1 cellular context compared by ENCODE assay signal in genomic region chr14:71230897-71231296, GRCh38.
A peak's percentile ranks its signal among the peaks of the same experiment; 100 is the strongest.
TF ChIP-seq lines count a peak whose summit lies in the region.

No MANE protein-coding gene starts in this region.

TF ChIP-seq in HepG2, 621 proteins besides CTCF, POLR2A, EP300 and RAD21 (continued from another document):
- TF ChIP-seq ZNF331 (CRISPR knock-in tag; IDR thresholded peaks at IDR 0.05), result no peak
- peak; percentile 23; the same call in 1 of the 2 replicates for TF ChIP-seq STAG1 (CRISPR knock-in tag; IDR thresholded peaks at IDR 0.05)
- no peak for TF ChIP-seq TAF15 (IDR thresholded peaks at IDR 0.05; ENCODE audit: low read depth, low read length, poor library complexity, severe bottlenecking)
- TF ChIP-seq GABPB1 (CRISPR knock-in tag; IDR thresholded peaks at IDR 0.05), result peak; percentile 16; the same call in 1 of the 2 replicates
